In genomic region chr6:170086639-170087420, GRCh38 we compare ENCODE assay signal across 13 cellular contexts.
DNase-seq lines count a peak whose midpoint lies in the region; ATAC-seq and TF ChIP-seq lines count a peak whose summit lies in the region.
"Had no signal": no experiment of that assay in that cellular context is flagged by ENCODE, and none has a peak within 500 bp of the region (broad histone marks: within the 10 kb centered on the region; RNA-seq: fewer than 3 reads in every experiment).

No MANE protein-coding gene starts in this region.

- H3K27me3 Mint-ChIP-seq in activated CD4-positive, alpha-beta T cell treated with anti-CD3 and anti-CD28 coated beads, Interleukin-2, amount 10 ng/mL, durations not matched to agents 7 days and 5 days: no peaks in the 10 kb centered on the region
- no peaks in the 10 kb centered on the region for H3K27me3 Mint-ChIP-seq in memory B cell

- no peak overlapping the region for H3K27ac ChIP-seq in adrenal gland
- H3K27ac ChIP-seq in thoracic aorta: peak overlapping the region; percentile 54 to 77
- no peak overlapping the region for H3K27ac ChIP-seq in brain microvascular endothelial cell
- H3K27ac ChIP-seq: heart right ventricle, SK-N-MC had no signal

- H3K36me3 ChIP-seq in adrenal gland (replicated peaks in 1 of 2) (no peaks in the 10 kb centered on the region), thoracic aorta (no peaks in the 10 kb centered on the region), brain microvascular endothelial cell (replicated peaks) (no peaks in the 10 kb centered on the region)
- H3K36me3 ChIP-seq: heart right ventricle had no signal

- H3K4me1 ChIP-seq in adrenal gland (replicated peaks in 1 of 2): no peaks in the 10 kb centered on the region
- peaks cover 12% of the 10 kb centered on the region in 2 donors for H3K4me1 ChIP-seq in thoracic aorta (ENCODE audit: control insufficient read depth in 1 of 2, low read depth in 2 of 2)

- intact Hi-C loops in adrenal gland (cut with DNase I): no loop called here

- H3K4me1 Mint-ChIP-seq in activated CD4-positive, alpha-beta T cell treated with anti-CD3 and anti-CD28 coated beads, Interleukin-2, amount 10 ng/mL, durations not matched to agents 7 days and 5 days: peaks cover 56% of the 10 kb centered on the region
- H3K4me1 Mint-ChIP-seq in memory B cell: peaks cover 23% of the 10 kb centered on the region

- no peak overlapping the region for H3K4me3 Mint-ChIP-seq in activated CD4-positive, alpha-beta T cell treated with anti-CD3 and anti-CD28 coated beads, Interleukin-2, amount 10 ng/mL, durations not matched to agents 7 days and 5 days
- peak overlapping the region; percentile 79 for H3K4me3 Mint-ChIP-seq in memory B cell

- H3K9me3 ChIP-seq in adrenal gland (replicated peaks in 1 of 3) (no peaks in the 10 kb centered on the region), thoracic aorta (no peaks in the 10 kb centered on the region)
- H3K9me3 ChIP-seq: heart right ventricle had no signal

- POLR2A ChIA-PET in activated CD4-positive, alpha-beta T cell treated with anti-CD3 and anti-CD28 coated beads, Interleukin-2, amount 10 ng/mL, durations not matched to agents 7 days and 5 days (lab: Charles Lee): no interaction called here

- ATAC-seq in memory B cell (ENCODE audit: low read depth) (no peak), thoracic aorta (ENCODE audit: insufficient number of reproducible peaks, low FRiP score, low read depth) (no peak)
- ATAC-seq: heart right ventricle had no signal

- no peaks in the 10 kb centered on the region for H3K9me3 Mint-ChIP-seq in activated CD4-positive, alpha-beta T cell treated with anti-CD3 and anti-CD28 coated beads, Interleukin-2, amount 10 ng/mL, durations not matched to agents 7 days and 5 days
- H3K9me3 Mint-ChIP-seq in memory B cell: no peaks in the 10 kb centered on the region
- H3K9me3 Mint-ChIP-seq: dendritic cell treated with granulocyte-macrophage colony-stimulating factor and Interleukin-4, amounts not matched to agents 40 ng/mL and 50 ng/mL, for 4 days had no signal

- H3K4me3 ChIP-seq in adrenal gland: no peak overlapping the region
- H3K4me3 ChIP-seq in thoracic aorta: no peak overlapping the region
- H3K4me3 ChIP-seq in brain microvascular endothelial cell (ENCODE audit: low read depth, low read length): no peak overlapping the region
- H3K4me3 ChIP-seq: heart right ventricle, SK-N-MC had no signal

- peaks cover 2% of the 10 kb centered on the region for H3K36me3 Mint-ChIP-seq in activated CD4-positive, alpha-beta T cell treated with anti-CD3 and anti-CD28 coated beads, Interleukin-2, amount 10 ng/mL, durations not matched to agents 7 days and 5 days (ENCODE audit: low read depth)
- peaks cover 1% of the 10 kb centered on the region for H3K36me3 Mint-ChIP-seq in memory B cell

- TF ChIP-seq CTCF in adrenal gland (IDR thresholded peaks at IDR 0.05) (no peak), thoracic aorta (IDR thresholded peaks at IDR 0.05) (no peak), brain microvascular endothelial cell (IDR thresholded peaks at IDR 0.05; ENCODE audit: low read depth, low read length, missing control alignments) (no peak)

- CTCF ChIA-PET in activated CD4-positive, alpha-beta T cell treated with anti-CD3 and anti-CD28 coated beads, Interleukin-2, amount 10 ng/mL, durations not matched to agents 7 days and 5 days (lab: Charles Lee): no interaction called here

- no peak for DNase-seq in activated CD4-positive, alpha-beta T cell treated with anti-CD3 and anti-CD28 coated beads, Interleukin-2, amount 10 ng/mL, durations not matched to agents 7 days and 5 days
- no peak for DNase-seq in activated CD4-positive, alpha-beta T cell treated with anti-CD3 and anti-CD28 coated beads for 4 hours
- DNase-seq in adrenal gland: peak in 4 of 7 donors; percentile 10 to 43 (median 14)
- DNase-seq in memory B cell (ENCODE audit: low spot score in 2 of 2): peak in 1 of 2 donors; percentile 7
- no peak for DNase-seq in thoracic aorta (ENCODE audit: low spot score)
- no peak for DNase-seq in DMS53 (lab: John Stamatoyannopoulos, UW)
- DNase-seq in GOT3 (lab: John Stamatoyannopoulos, UW): no peak
- DNase-seq in brain microvascular endothelial cell: no peak
- DNase-seq: DND-41, NCI-H446 had no signal

- H3K27ac Mint-ChIP-seq in activated CD4-positive, alpha-beta T cell treated with anti-CD3 and anti-CD28 coated beads, Interleukin-2, amount 10 ng/mL, durations not matched to agents 7 days and 5 days: peak overlapping the region; percentile 83
- H3K27ac Mint-ChIP-seq in memory B cell: peak overlapping the region; percentile 85

- in situ Hi-C loops in brain microvascular endothelial cell (cut with HindIII; ENCODE audit: low pct_ligation_motif_present, low sequenced_read_pairs): no loop called here

- H3K27me3 ChIP-seq in adrenal gland (no peaks in the 10 kb centered on the region), thoracic aorta (replicated peaks; ENCODE audit: insufficient read depth) (no peaks in the 10 kb centered on the region), brain microvascular endothelial cell (replicated peaks) (no peaks in the 10 kb centered on the region)

- 90 to 93% (median 93%) methylated on average over 44 to 49 of the region's 49 CpGs for WGBS in adrenal gland, 4 donors

- TF ChIP-seq POLR2A in adrenal gland (IDR thresholded peaks at IDR 0.05): no peak

Comparison
In these comparisons a context has a peak if more than half of its experiments do, and no peak if none do; other contexts are left out.
1. DNase-seq: peak in adrenal gland (4 of 7); none in activated CD4-positive, alpha-beta T cell treated with anti-CD3 and anti-CD28 coated beads, Interleukin-2, amount 10 ng/mL, durations not matched to agents 7 days and 5 days (single experiment), activated CD4-positive, alpha-beta T cell treated with anti-CD3 and anti-CD28 coated beads for 4 hours (0 of 2), thoracic aorta (single experiment), DMS53 (single experiment), GOT3 (single experiment) and brain microvascular endothelial cell (single experiment).
2. H3K27ac ChIP-seq: peak in thoracic aorta (2 of 2); none in adrenal gland (0 of 5) and brain microvascular endothelial cell (single experiment).